Comparison of ENCODE assay signal across 12 cellular contexts in the genomic region with DNA sequence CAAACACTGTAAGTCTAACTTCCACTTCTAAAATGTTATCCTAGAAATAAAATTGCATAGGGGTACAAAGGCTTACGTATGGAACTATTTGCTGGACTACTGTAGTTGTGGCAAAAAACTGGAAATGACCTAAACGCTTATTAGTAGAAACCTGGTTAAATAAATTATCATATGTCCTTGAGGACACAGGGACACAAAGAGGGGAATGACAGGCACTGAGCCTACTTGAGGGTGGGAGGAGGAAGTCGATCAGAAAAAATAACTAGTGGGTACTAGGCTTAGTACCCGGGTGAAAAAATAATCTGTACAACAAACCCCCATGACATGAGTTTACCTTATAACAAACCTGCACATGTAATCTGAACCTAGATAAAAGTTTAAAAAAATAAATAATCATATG. TPM values are rescaled to one million over a fixed set of nuclear protein-coding genes. Genes with fewer than 3 reads are reported as not detected.
"Had no signal": no experiment of that assay in that cellular context is flagged by ENCODE, and none has a peak within 500 bp of the region (broad histone marks: within the 10 kb centered on the region; RNA-seq: fewer than 3 reads in every experiment).

No MANE protein-coding gene starts in this region.

- H3K4me3 ChIP-seq: GM23248, GM23338, HAP-1 had no signal

- H3K9me3 ChIP-seq: HAP-1 had no signal

- H2AFZ ChIP-seq: GM23248 had no signal

- FAIRE-seq: H1, H54 had no signal

- H3K4me1 ChIP-seq: HAP-1 had no signal

- H3K4me1 Mint-ChIP-seq: GM23338, H9 had no signal

- H3K36me3 ChIP-seq: HAP-1 had no signal

- ATAC-seq: GM23338, HCT116 had no signal

- H3K27ac ChIP-seq: GM23248 had no signal

- H3K4me3 Mint-ChIP-seq: GM23338, H9, HFFc6 had no signal

- H3K4me2 ChIP-seq: GM23338 had no signal

- DNase-seq: GM23248, GOT3, H7, H9, HCEC 1CT, HFFc6 had no signal

- H3K27ac Mint-ChIP-seq: GM23338, H9, HFFc6 had no signal

- H3K9me3 Mint-ChIP-seq: GM23338, HFFc6 had no signal

- H3K9ac ChIP-seq: GM23248 had no signal

RNA-seq across cellular contexts. Expression of a gene that starts 28.4 kb away (rescaled TPM):
- total RNA-seq: GM23248, H4 had no signal
